ENCODE assay signal across 16 cellular contexts in genomic region chr12:82174936-82175335, GRCh38.
DNase-seq lines count a peak whose midpoint lies in the region; ATAC-seq, FAIRE-seq and TF ChIP-seq lines count a peak whose summit lies in the region.
"Had no signal": no experiment of that assay in that cellular context is flagged by ENCODE, and none has a peak within 500 bp of the region (broad histone marks: within the 10 kb centered on the region; RNA-seq: fewer than 3 reads in every experiment).

No MANE protein-coding gene starts in this region.

- H3K4me3 Mint-ChIP-seq in T-helper 17 cell = no peak overlapping the region
- H3K4me3 Mint-ChIP-seq: activated CD8-positive, alpha-beta memory T cell treated with anti-CD3 and anti-CD28 coated beads, Interleukin-2, amount 10 ng/mL, durations not matched to agents 7 days and 5 days had no signal

- no peak overlapping the region for H3K27ac Mint-ChIP-seq in T-helper 17 cell
- H3K27ac Mint-ChIP-seq: activated CD8-positive, alpha-beta memory T cell treated with anti-CD3 and anti-CD28 coated beads, Interleukin-2, amount 10 ng/mL, durations not matched to agents 7 days and 5 days had no signal

- H3K4me1 Mint-ChIP-seq in T-helper 17 cell = no peaks in the 10 kb centered on the region
- H3K4me1 Mint-ChIP-seq: activated CD8-positive, alpha-beta memory T cell treated with anti-CD3 and anti-CD28 coated beads, Interleukin-2, amount 10 ng/mL, durations not matched to agents 7 days and 5 days had no signal

- DNase-seq in COLO668 (lab: John Stamatoyannopoulos, UW; ENCODE audit: unreplicated experiment) = peak; percentile 77
- DNase-seq in NCI-H1105 treated with DMSO at 0.1 percent for 48 hours (lab: John Stamatoyannopoulos, UW) = peak; percentile 98
- DNase-seq in NCI-H2227 (lab: John Stamatoyannopoulos, UW; ENCODE audit: unreplicated experiment) = peak; percentile 81
- DNase-seq in LoVo (ENCODE audit: low spot score) = no peak
- DNase-seq in frontal cortex (ENCODE audit: low spot score in 2 of 2) = no peak
- DNase-seq in T-helper 17 cell = no peak
- DNase-seq in effector CD4-positive, alpha-beta T cell = no peak
- DNase-seq: activated CD8-positive, alpha-beta memory T cell treated with anti-CD3 and anti-CD28 coated beads, Interleukin-2, amount 10 ng/mL, durations not matched to agents 7 days and 5 days; activated naive CD4-positive, alpha-beta T cell treated with anti-CD3 and anti-CD28 coated beads, Interleukin-2, amount 50 U/mL, for 16 hours; IMR-90; NCI-H526; SIG-M5 had no signal

- no peak for FAIRE-seq in frontal cortex (lab: Jason Lieb, UNC)
- FAIRE-seq: keratinocyte, TTC549 had no signal

- peak overlapping the region; percentile 61 for H3K27ac ChIP-seq in VCaP
- H3K27ac ChIP-seq: thoracic aorta had no signal

- peak; percentile 51 for TF ChIP-seq CTCF in VCaP (conservative IDR thresholded peaks at IDR 0.05)

- H3K27me3 Mint-ChIP-seq in T-helper 17 cell = no peaks in the 10 kb centered on the region
- H3K27me3 Mint-ChIP-seq: activated CD8-positive, alpha-beta memory T cell treated with anti-CD3 and anti-CD28 coated beads, Interleukin-2, amount 10 ng/mL, durations not matched to agents 7 days and 5 days had no signal

- H3K9me3 ChIP-seq in T-helper 17 cell (ENCODE audit: control insufficient read depth, low read length, poor library complexity, severe bottlenecking) = no peaks in the 10 kb centered on the region
- H3K9me3 ChIP-seq: thoracic aorta had no signal

- ATAC-seq in T-helper 17 cell = no peak
- ATAC-seq: activated CD8-positive, alpha-beta memory T cell treated with anti-CD3 and anti-CD28 coated beads, Interleukin-2, amount 10 ng/mL, durations not matched to agents 7 days and 5 days had no signal

- H3K36me3 Mint-ChIP-seq in T-helper 17 cell (ENCODE audit: low read depth) = no peaks in the 10 kb centered on the region
- H3K36me3 Mint-ChIP-seq: activated CD8-positive, alpha-beta memory T cell treated with anti-CD3 and anti-CD28 coated beads, Interleukin-2, amount 10 ng/mL, durations not matched to agents 7 days and 5 days had no signal

Comparison
In these comparisons a context has a peak if more than half of its experiments do, and no peak if none do; other contexts are left out.
1. DNase-seq: peak in COLO668 (single experiment), NCI-H1105 treated with DMSO at 0.1 percent for 48 hours (single experiment) and NCI-H2227 (single experiment); none in LoVo (single experiment), frontal cortex (0 of 2), T-helper 17 cell (0 of 3) and effector CD4-positive, alpha-beta T cell (single experiment).